Comparison of ENCODE assay signal across 24 cellular contexts in genomic region chr12:81542065-81542464, GRCh38.
DNase-seq lines count a peak whose midpoint lies in the region; ATAC-seq and TF ChIP-seq lines count a peak whose summit lies in the region.
"Had no signal": no experiment of that assay in that cellular context is flagged by ENCODE, and none has a peak within 500 bp of the region (broad histone marks: within the 10 kb centered on the region; RNA-seq: fewer than 3 reads in every experiment).

No MANE protein-coding gene starts in this region.

- no peak overlapping the region for H3K4ac ChIP-seq in mesendoderm (ENCODE audit: low read depth, low read length)

- no peaks in the 10 kb centered on the region for H3K79me1 ChIP-seq in mesendoderm (ENCODE audit: low read length)

- H3K4me2 ChIP-seq in mesendoderm (ENCODE audit: low read length) (no peak overlapping the region), GM23248 (ENCODE audit: unreplicated experiment) (no peak overlapping the region)
- H3K4me2 ChIP-seq: BLaER1 had no signal

- no peak overlapping the region for H2BK120ac ChIP-seq in mesendoderm (ENCODE audit: low read depth, low read length)

- in situ Hi-C loops in GM23248 (cut with MboI): no loop called here

- no peaks in the 10 kb centered on the region for H3K36me3 ChIP-seq in endodermal cell (ENCODE audit: control insufficient read depth, insufficient read depth, low read length)
- no peaks in the 10 kb centered on the region for H3K36me3 ChIP-seq in mesendoderm (ENCODE audit: control insufficient read depth, insufficient read depth, low read length)
- no peaks in the 10 kb centered on the region for H3K36me3 ChIP-seq in GM23248 (ENCODE audit: low read depth)
- H3K36me3 ChIP-seq: BLaER1, HAP-1, SJCRH30 had no signal

- no peak overlapping the region for H2AFZ ChIP-seq in GM23248

- no peak overlapping the region for H3K4me3 Mint-ChIP-seq in endodermal cell
- H3K4me3 Mint-ChIP-seq: CD8-positive, alpha-beta memory T cell; IgD-negative memory B cell had no signal

- H4K8ac ChIP-seq in mesendoderm (ENCODE audit: low read depth, low read length): no peak overlapping the region

- no peaks in the 10 kb centered on the region for H3K27me3 Mint-ChIP-seq in endodermal cell (ENCODE audit: insufficient read depth)
- H3K27me3 Mint-ChIP-seq: IgD-negative memory B cell had no signal

- no peak for TF ChIP-seq CTCF in C4-2B (conservative IDR thresholded peaks at IDR 0.05)
- TF ChIP-seq CTCF in endodermal cell (conservative IDR thresholded peaks at IDR 0.05): no peak
- no peak for TF ChIP-seq CTCF in omental fat pad (IDR thresholded peaks at IDR 0.05)

- no peak overlapping the region for H2BK5ac ChIP-seq in mesendoderm (ENCODE audit: low read length)

- no peaks in the 10 kb centered on the region for H3K9me3 ChIP-seq in endodermal cell (ENCODE audit: control insufficient read depth, low read length)
- no peaks in the 10 kb centered on the region for H3K9me3 ChIP-seq in GM23248 (ENCODE audit: low read depth)
- H3K9me3 ChIP-seq: BLaER1, HAP-1, SJCRH30 had no signal

- no peak overlapping the region for H3K23ac ChIP-seq in mesendoderm (ENCODE audit: low read length)

- H3K9ac ChIP-seq in endodermal cell (ENCODE audit: extremely low read depth, low read length, poor library complexity, severe bottlenecking) (no peak overlapping the region), mesendoderm (ENCODE audit: low read length) (no peak overlapping the region), GM23248 (no peak overlapping the region)
- H3K9ac ChIP-seq: BLaER1 had no signal

- H3K27me3 ChIP-seq in endodermal cell (ENCODE audit: control insufficient read depth, insufficient read depth, low read length, poor library complexity, severe bottlenecking): no peaks in the 10 kb centered on the region
- no peaks in the 10 kb centered on the region for H3K27me3 ChIP-seq in mesendoderm (ENCODE audit: insufficient read depth, low read length, poor library complexity)
- no peaks in the 10 kb centered on the region for H3K27me3 ChIP-seq in GM23248 (replicated peaks; ENCODE audit: insufficient read depth)
- H3K27me3 ChIP-seq: BLaER1, SJCRH30 had no signal

- H2AK5ac ChIP-seq in mesendoderm (ENCODE audit: low read length): no peak overlapping the region

- no peaks in the 10 kb centered on the region for H3K4me1 Mint-ChIP-seq in endodermal cell
- H3K4me1 Mint-ChIP-seq: CD8-positive, alpha-beta memory T cell; IgD-negative memory B cell had no signal

- no peaks in the 10 kb centered on the region for H3K36me3 Mint-ChIP-seq in endodermal cell (ENCODE audit: low read depth)
- H3K36me3 Mint-ChIP-seq: CD8-positive, alpha-beta memory T cell; IgD-negative memory B cell had no signal

- H3K4me3 ChIP-seq in endodermal cell (ENCODE audit: low read length) (no peak overlapping the region), mesendoderm (ENCODE audit: low read length) (no peak overlapping the region), GM23248 (no peak overlapping the region)
- H3K4me3 ChIP-seq: BLaER1, HAP-1, SJCRH30 had no signal

- no peaks in the 10 kb centered on the region for H3K9me3 Mint-ChIP-seq in endodermal cell

- H3K4me1 ChIP-seq in endodermal cell (ENCODE audit: control insufficient read depth, insufficient read depth, low read length) (no peaks in the 10 kb centered on the region), mesendoderm (ENCODE audit: control insufficient read depth, low read depth, low read length) (no peaks in the 10 kb centered on the region), GM23248 (ENCODE audit: insufficient read depth) (peaks cover 6% of the 10 kb centered on the region; the same call in 1 of the 2 replicates)
- H3K4me1 ChIP-seq: BLaER1, HAP-1 had no signal

- H3F3A ChIP-seq in GM23248 (ENCODE audit: insufficient read depth): no peaks in the 10 kb centered on the region

- H3K27ac ChIP-seq in C4-2B (peak overlapping the region; percentile 69; the same call in 1 of the 2 replicates), endodermal cell (ENCODE audit: low read depth, low read length) (no peak overlapping the region), mesendoderm (ENCODE audit: low read depth, low read length) (no peak overlapping the region), GM23248 (no peak overlapping the region)
- H3K27ac ChIP-seq: 22Rv1, BLaER1 had no signal

- no peak overlapping the region for H3K27ac Mint-ChIP-seq in endodermal cell
- H3K27ac Mint-ChIP-seq: CD8-positive, alpha-beta memory T cell; IgD-negative memory B cell had no signal

- DNase-seq in NCI-H69 (lab: John Stamatoyannopoulos, UW) (peak; percentile 45), endodermal cell (peak; percentile 69), mesendoderm (peak; percentile 51), GM23248 (no peak), NCI-H2227 treated with DMSO at 0.1 percent for 48 hours (lab: John Stamatoyannopoulos, UW) (no peak), omental fat pad (ENCODE audit: low spot score) (no peak)
- no peak for DNase-seq in activated CD8-positive, alpha-beta memory T cell treated with anti-CD3 and anti-CD28 coated beads, Interleukin-2, amount 50 U/mL, for 4 hours
- DNase-seq: ACHN; CD8-positive, alpha-beta memory T cell; EL; GF-D8; NCI-H1417; NCI-H1694 treated with DMSO at 0.1 percent for 48 hours; NCI-H2081 treated with DMSO at 0.1 percent for 48 hours; NCI-H2171 treated with DMSO at 0.1 percent for 48 hours; NCI-H446; NCI-H526; OCI-M1 had no signal

- H3K9me2 ChIP-seq in GM23248 (ENCODE audit: insufficient read depth): no peaks in the 10 kb centered on the region

- WGBS in endodermal cell (ENCODE audit: insufficient coverage in 1 of 2, insufficient read length in 1 of 2), 2 experiments: 89 to 92% methylated on average over 1 to 2 of the region's 2 CpGs
- no CpG with 5 or more reads among the region's 2 CpGs for WGBS in mesendoderm (ENCODE audit: extremely low coverage, insufficient coverage, low lambda C conversion rate)
- 49 to 50% methylated on average over 2 of the region's 2 CpGs for WGBS in GM23248 (ENCODE audit: low coverage in 1 of 2, low lambda C conversion rate in 2 of 2, missing lambda C conversion rate in 2 of 2), 2 experiments

- H3K18ac ChIP-seq in mesendoderm (ENCODE audit: low read length): no peak overlapping the region

- H4K20me1 ChIP-seq in GM23248 (ENCODE audit: insufficient read depth): no peaks in the 10 kb centered on the region
- H4K20me1 ChIP-seq: BLaER1 had no signal

- no peak overlapping the region for H2BK15ac ChIP-seq in mesendoderm (replicated peaks; ENCODE audit: low read depth)

- H3K56ac ChIP-seq in mesendoderm (ENCODE audit: low read length): no peak overlapping the region

- ATAC-seq in omental fat pad (ENCODE audit: low FRiP score): no peak

- H4K5ac ChIP-seq in mesendoderm (ENCODE audit: low read length): no peak overlapping the region

- H3K79me2 ChIP-seq in mesendoderm (ENCODE audit: control insufficient read depth, insufficient read depth, low read length): no peaks in the 10 kb centered on the region
- no peaks in the 10 kb centered on the region for H3K79me2 ChIP-seq in GM23248 (ENCODE audit: insufficient read depth)

Comparison
In these comparisons a context has a peak if more than half of its experiments do, and no peak if none do; other contexts are left out.
1. DNase-seq: peak in NCI-H69 (single experiment), endodermal cell (single experiment) and mesendoderm (single experiment); none in GM23248 (single experiment), NCI-H2227 treated with DMSO at 0.1 percent for 48 hours (single experiment), activated CD8-positive, alpha-beta memory T cell treated with anti-CD3 and anti-CD28 coated beads, Interleukin-2, amount 50 U/mL, for 4 hours (single experiment) and omental fat pad (single experiment).